ENCODE assay signal across 16 cellular contexts in the genomic region with DNA sequence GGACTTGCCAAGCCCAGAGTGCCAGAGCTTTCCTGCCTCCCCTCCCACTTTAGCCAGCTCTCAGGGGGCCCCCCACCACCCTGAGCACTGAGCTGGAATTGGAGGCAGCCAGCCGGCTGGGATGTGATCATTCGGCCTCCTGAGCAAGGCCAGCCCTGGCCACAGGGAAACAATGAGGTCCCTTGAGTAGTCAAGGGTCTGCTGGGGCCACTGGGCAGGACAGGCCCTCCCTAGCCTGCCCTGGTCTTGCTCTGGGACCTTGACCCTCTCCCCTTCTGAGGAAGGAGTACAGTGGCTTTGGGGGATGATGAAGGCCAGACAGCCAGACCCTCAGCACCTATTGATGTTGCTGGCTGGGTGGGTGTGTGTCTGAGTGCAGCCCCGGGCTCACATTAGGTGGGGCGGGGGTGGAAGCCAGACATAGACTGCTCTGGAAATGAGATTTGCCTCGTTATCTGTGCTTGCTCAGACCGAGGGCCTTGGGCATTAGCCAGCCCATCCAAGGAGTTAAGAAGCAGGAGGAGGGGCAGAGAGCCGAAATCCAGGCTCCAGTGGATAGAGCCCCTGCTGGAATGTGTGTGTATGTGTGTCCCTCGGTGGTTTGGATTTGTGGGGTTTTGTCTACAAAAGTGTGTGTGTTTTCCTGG.
A peak's percentile ranks its signal among the peaks of the same experiment; 100 is the strongest.
DNase-seq lines count a peak whose midpoint lies in the region; FAIRE-seq and TF ChIP-seq lines count a peak whose summit lies in the region.
"Had no signal": no experiment of that assay in that cellular context is flagged by ENCODE, and none has a peak within 500 bp of the region (broad histone marks: within the 10 kb centered on the region; RNA-seq: fewer than 3 reads in every experiment).

No MANE protein-coding gene starts in this region.

- peak overlapping the region in 2 of 3 experiments; percentile 34 to 46 for H3K27ac Mint-ChIP-seq in nephron
- H3K27ac Mint-ChIP-seq: activated naive CD8-positive, alpha-beta T cell treated with anti-CD3 and anti-CD28 coated beads, Interleukin-2, amount 50 U/mL, for 24 hours; activated T-helper 2 cell treated with anti-CD3 and anti-CD28 coated beads, Interferon-gamma antibody, Interleukin-2, Interleukin-4, amounts not matched to agents 10 μg/mL and 5 μg/mL and 100 μg/mL, durations not matched to agents 14 hours and 24 hours and 36 hours; HFFc6; stimulated activated naive CD8-positive, alpha-beta T cell treated with anti-CD3 and anti-CD28 coated beads, Interleukin-15, Interleukin-2, amounts not matched to agents 100 ng/mL and 50 ng/mL, for 24 hours had no signal

- FAIRE-seq in HTR-8/SVneo (lab: Jason Lieb, UNC) = peak; percentile 60

- no peaks in the 10 kb centered on the region for H3K36me3 Mint-ChIP-seq in nephron (ENCODE audit: low read depth)

- H3K4me3 Mint-ChIP-seq in nephron = peak overlapping the region in 1 of 3 experiments; percentile 4
- H3K4me3 Mint-ChIP-seq: activated naive CD8-positive, alpha-beta T cell treated with anti-CD3 and anti-CD28 coated beads, Interleukin-2, amount 50 U/mL, for 24 hours; HFFc6; stimulated activated naive CD8-positive, alpha-beta T cell treated with anti-CD3 and anti-CD28 coated beads, Interleukin-15, Interleukin-2, amounts not matched to agents 100 ng/mL and 50 ng/mL, for 24 hours had no signal

- peaks cover 48% of the 10 kb centered on the region for H3K4me1 Mint-ChIP-seq in nephron
- H3K4me1 Mint-ChIP-seq: activated naive CD8-positive, alpha-beta T cell treated with anti-CD3 and anti-CD28 coated beads, Interleukin-2, amount 50 U/mL, for 24 hours had no signal

- TF ChIP-seq CTCF in nephron (IDR thresholded peaks at IDR 0.05; ENCODE audit: unreplicated experiment in 3 of 3) = no peak

- peaks cover 74% of the 10 kb centered on the region for H3K27me3 Mint-ChIP-seq in nephron (ENCODE audit: low read depth)

- no peaks in the 10 kb centered on the region for H3K9me3 Mint-ChIP-seq in nephron
- H3K9me3 Mint-ChIP-seq: activated naive CD8-positive, alpha-beta T cell treated with anti-CD3 and anti-CD28 coated beads, Interleukin-2, amount 50 U/mL, for 24 hours; activated T-helper 2 cell treated with anti-CD3 and anti-CD28 coated beads, Interferon-gamma antibody, Interleukin-2, Interleukin-4, amounts not matched to agents 10 μg/mL and 5 μg/mL and 100 μg/mL, durations not matched to agents 14 hours and 24 hours and 36 hours; HFFc6; stimulated activated naive CD8-positive, alpha-beta T cell treated with anti-CD3 and anti-CD28 coated beads, Interleukin-15, Interleukin-2, amounts not matched to agents 100 ng/mL and 50 ng/mL, for 24 hours had no signal

- peak; percentile 48 for DNase-seq in ELF-1 (ENCODE audit: low read depth, low spot score)
- DNase-seq in HTR-8/SVneo (ENCODE audit: insufficient read length, low spot score) = no peak
- peak; percentile 33 for DNase-seq in astrocyte of the hippocampus (ENCODE audit: low read depth, low spot score)
- no peak for DNase-seq in NCI-H2107 treated with DMSO at 0.1 percent for 48 hours (lab: John Stamatoyannopoulos, UW; ENCODE audit: unreplicated experiment)
- no peak for DNase-seq in amniotic stem cell (lab: John Stamatoyannopoulos, UW)
- DNase-seq in T1000 (lab: John Stamatoyannopoulos, UW) = no peak
- DNase-seq: activated CD4-positive, alpha-beta T cell treated with anti-CD3 and anti-CD28 coated beads for 1 hour; activated naive CD8-positive, alpha-beta T cell treated with anti-CD3 and anti-CD28 coated beads, Interleukin-2, amount 50 U/mL, for 24 hours; caudate nucleus; esophagus squamous epithelium; HFFc6; NCI-H1694 treated with DMSO at 0.1 percent for 48 hours; upper lobe of left lung had no signal

Comparison
In these comparisons a context has a peak if more than half of its experiments do, and no peak if none do; other contexts are left out.
1. DNase-seq: peak in ELF-1 (single experiment) and astrocyte of the hippocampus (single experiment); none in HTR-8/SVneo (single experiment), NCI-H2107 treated with DMSO at 0.1 percent for 48 hours (single experiment), amniotic stem cell (single experiment) and T1000 (single experiment).